Comparison of ENCODE assay signal across 9 cellular contexts in genomic region chr12:116592116-116592637, GRCh38. TPM values are rescaled to one million over a fixed set of nuclear protein-coding genes. Genes with fewer than 3 reads are reported as not detected.
DNase-seq lines count a peak whose midpoint lies in the region; ATAC-seq and TF ChIP-seq lines count a peak whose summit lies in the region.
"Had no signal": no experiment of that assay in that cellular context is flagged by ENCODE, and none has a peak within 500 bp of the region (broad histone marks: within the 10 kb centered on the region; RNA-seq: fewer than 3 reads in every experiment).

No MANE protein-coding gene starts in this region.

- peaks cover 0 to 5% (median 0%) of the 10 kb centered on the region in 7 donors for H3K9me3 Mint-ChIP-seq in CD4-positive, CD25-positive, alpha-beta regulatory T cell
- peaks cover 7% of the 10 kb centered on the region for H3K9me3 Mint-ChIP-seq in activated naive CD8-positive, alpha-beta T cell treated with anti-CD3 and anti-CD28 coated beads, Interleukin-2, amount 10 ng/mL, durations not matched to agents 7 days and 5 days
- H3K9me3 Mint-ChIP-seq: immature natural killer cell had no signal

- peaks cover 3% of the 10 kb centered on the region for H3K27me3 ChIP-seq in CD4-positive, CD25-positive, alpha-beta regulatory T cell (ENCODE audit: control insufficient read depth, insufficient read depth, low read length)
- H3K27me3 ChIP-seq in hepatocyte (no peaks in the 10 kb centered on the region), prostate gland (replicated peaks; ENCODE audit: insufficient read depth) (no peaks in the 10 kb centered on the region)

- no peak overlapping the region for H3K4me3 Mint-ChIP-seq in CD4-positive, CD25-positive, alpha-beta regulatory T cell
- no peak overlapping the region for H3K4me3 Mint-ChIP-seq in activated naive CD8-positive, alpha-beta T cell treated with anti-CD3 and anti-CD28 coated beads, Interleukin-2, amount 10 ng/mL, durations not matched to agents 7 days and 5 days
- H3K4me3 Mint-ChIP-seq: immature natural killer cell had no signal

- POLR2A ChIA-PET in activated naive CD8-positive, alpha-beta T cell treated with anti-CD3 and anti-CD28 coated beads, Interleukin-2, amount 10 ng/mL, durations not matched to agents 7 days and 5 days (lab: Charles Lee), result interaction anchor here (0.9 kb wide), 1 partner anchor 33 kb away, joined by 4 read pairs; the partner anchor contains the start of gene MAP1LC3B2

- no peaks in the 10 kb centered on the region for H3K9me3 ChIP-seq in CD4-positive, CD25-positive, alpha-beta regulatory T cell (ENCODE audit: control insufficient read depth in 2 of 2, low read length in 2 of 2)
- H3K9me3 ChIP-seq in hepatocyte (ENCODE audit: low read depth) (no peaks in the 10 kb centered on the region), prostate gland (no peaks in the 10 kb centered on the region)

- H4K20me1 ChIP-seq in hepatocyte (ENCODE audit: insufficient read depth, poor library complexity, severe bottlenecking), result no peaks in the 10 kb centered on the region

- peaks cover 0 to 26% (median 9%) of the 10 kb centered on the region in 4 donors for H3K4me1 Mint-ChIP-seq in CD4-positive, CD25-positive, alpha-beta regulatory T cell
- peaks cover 28% of the 10 kb centered on the region for H3K4me1 Mint-ChIP-seq in activated naive CD8-positive, alpha-beta T cell treated with anti-CD3 and anti-CD28 coated beads, Interleukin-2, amount 10 ng/mL, durations not matched to agents 7 days and 5 days

- no peak for ATAC-seq in CD4-positive, CD25-positive, alpha-beta regulatory T cell (ENCODE audit: low read depth in 2 of 2)
- ATAC-seq in activated naive CD8-positive, alpha-beta T cell treated with anti-CD3 and anti-CD28 coated beads, Interleukin-2, amount 10 ng/mL, durations not matched to agents 7 days and 5 days (ENCODE audit: low read depth), result no peak
- ATAC-seq in HG03342 (IDR thresholded peaks at IDR 0.05; ENCODE audit: unreplicated experiment), result no peak

- H3K79me2 ChIP-seq in hepatocyte, result no peaks in the 10 kb centered on the region

- no peak for TF ChIP-seq CTCF in hepatocyte (IDR thresholded peaks at IDR 0.05; ENCODE audit: poor library complexity)
- TF ChIP-seq CTCF in prostate gland (IDR thresholded peaks at IDR 0.05), result no peak

- H3K9me2 ChIP-seq in hepatocyte (replicated peaks; ENCODE audit: insufficient read depth), result no peaks in the 10 kb centered on the region

- peak overlapping the region in 2 of 3 donors; percentile 47 to 65 for H3K27ac Mint-ChIP-seq in CD4-positive, CD25-positive, alpha-beta regulatory T cell
- H3K27ac Mint-ChIP-seq in activated naive CD8-positive, alpha-beta T cell treated with anti-CD3 and anti-CD28 coated beads, Interleukin-2, amount 10 ng/mL, durations not matched to agents 7 days and 5 days, result peak overlapping the region; percentile 62
- H3K27ac Mint-ChIP-seq: immature natural killer cell had no signal

- H2AFZ ChIP-seq in hepatocyte, result peak overlapping the region; percentile 20

- peak overlapping the region; percentile 47 for H3K4me2 ChIP-seq in hepatocyte

- H3K36me3 Mint-ChIP-seq in CD4-positive, CD25-positive, alpha-beta regulatory T cell, result peaks cover 3% of the 10 kb centered on the region
- peaks cover 7% of the 10 kb centered on the region for H3K36me3 Mint-ChIP-seq in activated naive CD8-positive, alpha-beta T cell treated with anti-CD3 and anti-CD28 coated beads, Interleukin-2, amount 10 ng/mL, durations not matched to agents 7 days and 5 days
- H3K36me3 Mint-ChIP-seq: immature natural killer cell had no signal

- no peak for TF ChIP-seq POLR2A in prostate gland (IDR thresholded peaks at IDR 0.05)

- no peak overlapping the region for H3K4me3 ChIP-seq in CD4-positive, CD25-positive, alpha-beta regulatory T cell (ENCODE audit: low read depth, low read length)
- no peak overlapping the region for H3K4me3 ChIP-seq in hepatocyte
- no peak overlapping the region for H3K4me3 ChIP-seq in prostate gland

- H3K27ac ChIP-seq in CD4-positive, CD25-positive, alpha-beta regulatory T cell (ENCODE audit: insufficient read depth, low read length, poor library complexity, severe bottlenecking), result no peak overlapping the region
- H3K27ac ChIP-seq in hepatocyte, result peak overlapping the region; percentile 32
- peak overlapping the region; percentile 30 to 55 for H3K27ac ChIP-seq in prostate gland

- intact Hi-C loops in prostate gland (cut with DNase I), result no loop called here

- H3K4me1 ChIP-seq in CD4-positive, CD25-positive, alpha-beta regulatory T cell (ENCODE audit: control insufficient read depth, insufficient read depth, low read length, poor library complexity, severe bottlenecking), result peaks cover 9% of the 10 kb centered on the region
- peaks cover 12% of the 10 kb centered on the region for H3K4me1 ChIP-seq in hepatocyte (ENCODE audit: insufficient read depth)
- no peaks in the 10 kb centered on the region for H3K4me1 ChIP-seq in prostate gland (replicated peaks)

- DNase-seq in CD4-positive, CD25-positive, alpha-beta regulatory T cell, result no peak
- no peak for DNase-seq in activated naive CD8-positive, alpha-beta T cell treated with anti-CD3 and anti-CD28 coated beads, Interleukin-2, amount 10 ng/mL, durations not matched to agents 7 days and 5 days
- peak; percentile 26 for DNase-seq in hepatocyte (ENCODE audit: low spot score)
- DNase-seq in prostate gland (ENCODE audit: low spot score), result peak; percentile 80
- no peak for DNase-seq in occipital lobe (lab: John Stamatoyannopoulos, UW)
- no peak for DNase-seq in glomerular visceral epithelial cell (ENCODE audit: extremely low spot score)
- DNase-seq in stimulated activated CD4-positive, alpha-beta T cell treated with anti-CD3 and anti-CD28 coated beads, Interleukin-1b, Interleukin-23, amount 100 ng/mL, for 48 hours, result no peak
- DNase-seq: immature natural killer cell had no signal

- H3K27me3 Mint-ChIP-seq in CD4-positive, CD25-positive, alpha-beta regulatory T cell, result peaks cover 17% of the 10 kb centered on the region
- H3K27me3 Mint-ChIP-seq in activated naive CD8-positive, alpha-beta T cell treated with anti-CD3 and anti-CD28 coated beads, Interleukin-2, amount 10 ng/mL, durations not matched to agents 7 days and 5 days, result no peaks in the 10 kb centered on the region

- 24% methylated on average over 9 of the region's 9 CpGs for WGBS in hepatocyte (ENCODE audit: low lambda C conversion rate, missing lambda C conversion rate)
- WGBS in prostate gland, result 5% methylated on average over 9 of the region's 9 CpGs

- H3K36me3 ChIP-seq in CD4-positive, CD25-positive, alpha-beta regulatory T cell (ENCODE audit: control insufficient read depth, insufficient read depth, low read length), result no peaks in the 10 kb centered on the region
- no peaks in the 10 kb centered on the region for H3K36me3 ChIP-seq in hepatocyte (replicated peaks; ENCODE audit: insufficient read depth, low read depth)
- H3K36me3 ChIP-seq in prostate gland, result no peaks in the 10 kb centered on the region

RNA-seq across cellular contexts. Expression of gene MAP1LC3B2, which starts 33.0 kb away (rescaled TPM):
- total RNA-seq in CD4-positive, CD25-positive, alpha-beta regulatory T cell, result 2.2 TPM
- polyA plus RNA-seq in CD4-positive, CD25-positive, alpha-beta regulatory T cell, result 10 to 100 TPM in 2 of 4 donors, 1 to 10 TPM in 2; 6.7 to 14.2 (median 10.2) TPM
- total RNA-seq in activated naive CD8-positive, alpha-beta T cell treated with anti-CD3 and anti-CD28 coated beads, Interleukin-2, amount 10 ng/mL, durations not matched to agents 7 days and 5 days, result under 1 TPM; 0.85 to 0.89 TPM
- total RNA-seq in hepatocyte (0.60 TPM in 1 of 2 replicates, not detected in the other), prostate gland (1 to 10 TPM in 1 of 2 donors, not detected in 1; 1.6 TPM), occipital lobe (0.62 TPM)
- 3.3 and 5.3 TPM in 2 replicates for polyA plus RNA-seq in hepatocyte

Comparison
In these comparisons a context has a peak if more than half of its experiments do, and no peak if none do; other contexts are left out.
1. DNase-seq: peak in hepatocyte (single experiment) and prostate gland (single experiment); none in CD4-positive, CD25-positive, alpha-beta regulatory T cell (0 of 3), activated naive CD8-positive, alpha-beta T cell treated with anti-CD3 and anti-CD28 coated beads, Interleukin-2, amount 10 ng/mL, durations not matched to agents 7 days and 5 days (single experiment), occipital lobe (single experiment), glomerular visceral epithelial cell (single experiment) and stimulated activated CD4-positive, alpha-beta T cell treated with anti-CD3 and anti-CD28 coated beads, Interleukin-1b, Interleukin-23, amount 100 ng/mL, for 48 hours (single experiment).